10 cellular contexts compared by ENCODE assay signal in genomic region chr9:93456504-93456903, GRCh38. TPM values are rescaled to one million over a fixed set of nuclear protein-coding genes. Genes with fewer than 3 reads are reported as not detected.
DNase-seq lines count a peak whose midpoint lies in the region; ATAC-seq and TF ChIP-seq lines count a peak whose summit lies in the region.
"Had no signal": no experiment of that assay in that cellular context is flagged by ENCODE, and none has a peak within 500 bp of the region (broad histone marks: within the 10 kb centered on the region; RNA-seq: fewer than 3 reads in every experiment).

No MANE protein-coding gene starts in this region.

- peaks cover 36% of the 10 kb centered on the region for H3K4me1 Mint-ChIP-seq in Calu3 (ENCODE audit: low read depth, unreplicated experiment)
- H3K4me1 Mint-ChIP-seq in activated CD4-positive, alpha-beta memory T cell treated with anti-CD3 and anti-CD28 coated beads for 36 hours (ENCODE audit: low read depth): peaks cover 65% of the 10 kb centered on the region
- H3K4me1 Mint-ChIP-seq in naive thymus-derived CD8-positive, alpha-beta T cell: peaks cover 43 to 82% (median 72%) of the 10 kb centered on the region in 4 donors

- DNase-seq in Calu3 (no peak), mucosa of gallbladder (ENCODE audit: low spot score) (no peak)
- no peak for DNase-seq in activated CD4-positive, alpha-beta memory T cell treated with anti-CD3 and anti-CD28 coated beads for 36 hours
- DNase-seq in naive thymus-derived CD8-positive, alpha-beta T cell: no peak
- DNase-seq: adrenal gland, NCI-H1694 treated with DMSO at 0.1 percent for 48 hours, upper lobe of left lung had no signal

- ATAC-seq in naive thymus-derived CD8-positive, alpha-beta T cell: no peak
- no peak for ATAC-seq in HG03442 (IDR thresholded peaks at IDR 0.05; ENCODE audit: unreplicated experiment)
- no peak for ATAC-seq in GM18520 (IDR thresholded peaks at IDR 0.05; ENCODE audit: unreplicated experiment)

- peaks cover 13% of the 10 kb centered on the region for H3K36me3 ChIP-seq in KOPT-K1 (ENCODE audit: insufficient read depth, low read length)
- H3K36me3 ChIP-seq: adrenal gland, upper lobe of left lung had no signal

- CTCF ChIA-PET in Calu3 (lab: Charles Lee): no interaction called here
- CTCF ChIA-PET in activated CD4-positive, alpha-beta memory T cell treated with anti-CD3 and anti-CD28 coated beads for 36 hours (lab: Charles Lee): interaction anchor here (1.1 to 2.4 kb wide), 2 partner anchors 110 to 348 kb away, joined by 4 to 15 read pairs; no protein-coding TSS in a partner anchor

- intact Hi-C loops in Calu3 (cut with micrococcal nuclease; ENCODE audit: unreplicated experiment): no loop called here
- intact Hi-C loops in activated CD4-positive, alpha-beta memory T cell treated with anti-CD3 and anti-CD28 coated beads for 36 hours (cut with micrococcal nuclease): loop anchor here (10.0 kb wide), 1 partner anchor 692 kb away; the partner anchor contains the start of gene BICD2

- H3K36me3 Mint-ChIP-seq in Calu3 (ENCODE audit: insufficient read depth, unreplicated experiment): peaks cover 32% of the 10 kb centered on the region
- H3K36me3 Mint-ChIP-seq in activated CD4-positive, alpha-beta memory T cell treated with anti-CD3 and anti-CD28 coated beads for 36 hours: peaks cover 28% of the 10 kb centered on the region
- H3K36me3 Mint-ChIP-seq in naive thymus-derived CD8-positive, alpha-beta T cell: peaks cover 0 to 10% (median 0%) of the 10 kb centered on the region in 3 donors

- H3K4me3 Mint-ChIP-seq in Calu3 (ENCODE audit: low read depth, unreplicated experiment): peak overlapping the region; percentile 37
- H3K4me3 Mint-ChIP-seq in activated CD4-positive, alpha-beta memory T cell treated with anti-CD3 and anti-CD28 coated beads for 36 hours: peak overlapping the region; percentile 34
- H3K4me3 Mint-ChIP-seq in naive thymus-derived CD8-positive, alpha-beta T cell: peak overlapping the region in 3 of 10 donors; percentile 30 to 44 (median 42)

- no peak for TF ChIP-seq CTCF in Calu3 (IDR thresholded peaks at IDR 0.05; ENCODE audit: unreplicated experiment)

- POLR2A ChIA-PET in activated CD4-positive, alpha-beta memory T cell treated with anti-CD3 and anti-CD28 coated beads for 36 hours (lab: Charles Lee): no interaction called here
- POLR2A ChIA-PET in naive thymus-derived CD8-positive, alpha-beta T cell (lab: Charles Lee): no interaction called here

- peaks cover 2% of the 10 kb centered on the region for H3K9me3 Mint-ChIP-seq in Calu3 (ENCODE audit: low read depth, unreplicated experiment)
- no peaks in the 10 kb centered on the region for H3K9me3 Mint-ChIP-seq in activated CD4-positive, alpha-beta memory T cell treated with anti-CD3 and anti-CD28 coated beads for 36 hours
- H3K9me3 Mint-ChIP-seq in naive thymus-derived CD8-positive, alpha-beta T cell: no peaks in the 10 kb centered on the region

- no peaks in the 10 kb centered on the region for H3K9me3 ChIP-seq in KOPT-K1 (ENCODE audit: insufficient read depth, low read length, poor library complexity, severe bottlenecking)
- H3K9me3 ChIP-seq: adrenal gland, upper lobe of left lung had no signal

- no TSS peak for BruUV-seq in Calu3 (replicated peaks; lab: Mats Ljungman, UMichigan)

- peak overlapping the region; percentile 55 for H3K27ac ChIP-seq in KOPT-K1 (ENCODE audit: low read depth, low read length, poor library complexity, severe bottlenecking)
- H3K27ac ChIP-seq: adrenal gland, upper lobe of left lung had no signal

- no peak overlapping the region for H3K27ac Mint-ChIP-seq in Calu3 (ENCODE audit: unreplicated experiment)
- peak overlapping the region; percentile 77 for H3K27ac Mint-ChIP-seq in activated CD4-positive, alpha-beta memory T cell treated with anti-CD3 and anti-CD28 coated beads for 36 hours
- peak overlapping the region in 6 of 10 donors; percentile 22 to 85 (median 56) for H3K27ac Mint-ChIP-seq in naive thymus-derived CD8-positive, alpha-beta T cell

- H3K27me3 Mint-ChIP-seq in Calu3 (ENCODE audit: unreplicated experiment): no peaks in the 10 kb centered on the region
- no peaks in the 10 kb centered on the region for H3K27me3 Mint-ChIP-seq in activated CD4-positive, alpha-beta memory T cell treated with anti-CD3 and anti-CD28 coated beads for 36 hours
- H3K27me3 Mint-ChIP-seq in naive thymus-derived CD8-positive, alpha-beta T cell: no peaks in the 10 kb centered on the region

RNA-seq across cellular contexts. Expression of gene FAM120AOS, which starts 3.1 kb away (rescaled TPM):
- total RNA-seq in Calu3 (2022): 50.5 and 53.4 TPM in 2 replicates
- total RNA-seq in activated CD4-positive, alpha-beta memory T cell treated with anti-CD3 and anti-CD28 coated beads for 36 hours: 10 to 100 TPM; 35.4 to 36.4 TPM
- 10 to 100 TPM; 49.7 to 54.6 TPM for total RNA-seq in naive thymus-derived CD8-positive, alpha-beta T cell
- 10 to 100 TPM; 49.3 to 59.7 (median 55.7) TPM for polyA plus RNA-seq in naive thymus-derived CD8-positive, alpha-beta T cell
- 51.1 TPM for total RNA-seq in mucosa of gallbladder

RNA-seq across cellular contexts. Expression of gene FAM120A, which starts 5.0 kb away (rescaled TPM):
- total RNA-seq in Calu3 (2022) (98.2 and 101 TPM in 2 replicates), mucosa of gallbladder (124 TPM)
- 100 to 1,000 TPM; 124 to 126 TPM for total RNA-seq in activated CD4-positive, alpha-beta memory T cell treated with anti-CD3 and anti-CD28 coated beads for 36 hours
- total RNA-seq in naive thymus-derived CD8-positive, alpha-beta T cell: 10 to 100 TPM; 82.2 to 85.4 TPM
- 10 to 100 TPM in 1 of 3 donors, 1 to 10 TPM in 2; 7.8 to 10.7 (median 10.0) TPM for polyA plus RNA-seq in naive thymus-derived CD8-positive, alpha-beta T cell
